37 cellular contexts compared by ENCODE assay signal in genomic region chr4:186497043-186497442, GRCh38. TPM values are rescaled to one million over a fixed set of nuclear protein-coding genes. Genes with fewer than 3 reads are reported as not detected.
"Had no signal": no experiment of that assay in that cellular context is flagged by ENCODE, and none has a peak within 500 bp of the region (broad histone marks: within the 10 kb centered on the region; RNA-seq: fewer than 3 reads in every experiment).

No MANE protein-coding gene starts in this region.

- H3K4me3 ChIP-seq: adrenal gland, ascending aorta, body of pancreas, breast epithelium, cardiac muscle cell had no signal

- H3K27me3 ChIP-seq: adrenal gland, ascending aorta, body of pancreas, brain microvascular endothelial cell, breast epithelium, cardiac muscle cell had no signal

- H3K27ac ChIP-seq: adrenal gland, ascending aorta, body of pancreas, brain microvascular endothelial cell, breast epithelium, cardiac muscle cell had no signal

- ATAC-seq: activated naive CD4-positive, alpha-beta T cell treated with anti-CD3 and anti-CD28 coated beads, Interleukin-2, amount 50 U/mL, for 72 hours; activated naive CD8-positive, alpha-beta T cell treated with anti-CD3 and anti-CD28 coated beads, Interleukin-2, amount 50 U/mL, for 24 hours; activated T-cell treated with anti-CD3 and anti-CD28 coated beads, Interleukin-2, amount 50 U/mL, for 4 hours; activated T-cell treated with anti-CD3 and anti-CD28 coated beads, Interleukin-2, amount 50 U/mL, for 72 hours; activated T-helper 17 cell treated with anti-CD3 and anti-CD28 coated beads, Interleukin-2, amount 50 U/mL, for 72 hours; body of pancreas had no signal

- DNase-seq: activated effector memory CD4-positive, alpha-beta T cell treated with anti-CD3 and anti-CD28 coated beads, Interleukin-2, amount 50 U/mL, for 16 hours; activated effector memory CD4-positive, alpha-beta T cell treated with Interleukin-2 at 50 U/mL for 16 hours; activated gamma-delta T cell; activated gamma-delta T cell treated with Interleukin-2 at 50 U/mL for 16 hours; activated naive CD4-positive, alpha-beta T cell; activated naive CD4-positive, alpha-beta T cell treated with anti-CD3 and anti-CD28 coated beads for 36 hours; activated naive CD4-positive, alpha-beta T cell treated with anti-CD3 and anti-CD28 coated beads, Interleukin-2, amount 10 ng/mL, durations not matched to agents 7 days and 5 days; activated naive CD4-positive, alpha-beta T cell treated with anti-CD3 and anti-CD28 coated beads, Interleukin-2, amount 50 U/mL, for 16 hours; activated naive CD4-positive, alpha-beta T cell treated with Interleukin-2 at 50 U/mL for 16 hours; activated naive CD8-positive, alpha-beta T cell treated with anti-CD3 and anti-CD28 coated beads for 36 hours; activated naive CD8-positive, alpha-beta T cell treated with anti-CD3 and anti-CD28 coated beads, Interleukin-2, amount 10 ng/mL, durations not matched to agents 7 days and 5 days; activated naive CD8-positive, alpha-beta T cell treated with anti-CD3 and anti-CD28 coated beads, Interleukin-2, amount 50 U/mL, for 24 hours; activated T-cell treated with anti-CD3 and anti-CD28 coated beads, Interleukin-2, amount 50 U/mL, for 24 hours; activated T-cell treated with anti-CD3 and anti-CD28 coated beads, Interleukin-2, amount 50 U/mL, for 4 hours; activated T-cell treated with anti-CD3 and anti-CD28 coated beads, Interleukin-2, amount 50 U/mL, for 48 hours; activated T-cell treated with anti-CD3 and anti-CD28 coated beads, Interleukin-2, amount 50 U/mL, for 72 hours; adrenal gland; amniotic stem cell; amygdala; anterior cingulate cortex; aorta; body of pancreas; brain microvascular endothelial cell; caudate nucleus; central memory CD4-positive, alpha-beta T cell; cerebellar nuclear complex had no signal

- H3K36me3 ChIP-seq: adrenal gland, ascending aorta, brain microvascular endothelial cell, breast epithelium, cardiac muscle cell had no signal

- H3K4me1 ChIP-seq: adrenal gland, ascending aorta, body of pancreas, breast epithelium had no signal

- H3K9me3 ChIP-seq: adrenal gland had no signal

- FAIRE-seq: astrocyte, bronchial epithelial cell had no signal

RNA-seq across cellular contexts. Expression of gene MTNR1A, which starts 58.3 kb away (rescaled TPM):
- total RNA-seq: activated naive CD4-positive, alpha-beta T cell treated with anti-CD3 and anti-CD28 coated beads for 36 hours; activated naive CD4-positive, alpha-beta T cell treated with anti-CD3 and anti-CD28 coated beads, Interleukin-2, amount 50 U/mL, for 72 hours; activated naive CD8-positive, alpha-beta T cell treated with anti-CD3 and anti-CD28 coated beads for 36 hours; activated naive CD8-positive, alpha-beta T cell treated with anti-CD3 and anti-CD28 coated beads, Interleukin-2, amount 10 ng/mL, durations not matched to agents 7 days and 5 days; activated T-cell treated with anti-CD3 and anti-CD28 coated beads, Interleukin-2, amount 50 U/mL, for 4 hours; activated T-cell treated with anti-CD3 and anti-CD28 coated beads, Interleukin-2, amount 50 U/mL, for 72 hours; activated T-helper 1 cell treated with anti-CD3 and anti-CD28 coated beads, Interleukin-12 subunit alpha, Interleukin-12 subunit beta, Interleukin-2, Interleukin-4 antibody, amounts not matched to agents 30 ng/mL and 10 ng/mL and 1 ng/mL, durations not matched to agents 14 hours and 24 hours and 36 hours; activated T-helper 17 cell treated with anti-CD3 and anti-CD28 coated beads, Interleukin-2, amount 50 U/mL, for 72 hours; activated T-helper 2 cell treated with anti-CD3 and anti-CD28 coated beads, Interferon-gamma antibody, Interleukin-2, Interleukin-4, amounts not matched to agents 10 μg/mL and 5 μg/mL and 100 μg/mL, durations not matched to agents 14 hours and 24 hours and 36 hours; adrenal gland; aorta; ascending aorta; breast epithelium; cardiac septum; chondrocyte had no signal
- polyA plus RNA-seq: adrenal gland, aorta had no signal
